In the genomic region with DNA sequence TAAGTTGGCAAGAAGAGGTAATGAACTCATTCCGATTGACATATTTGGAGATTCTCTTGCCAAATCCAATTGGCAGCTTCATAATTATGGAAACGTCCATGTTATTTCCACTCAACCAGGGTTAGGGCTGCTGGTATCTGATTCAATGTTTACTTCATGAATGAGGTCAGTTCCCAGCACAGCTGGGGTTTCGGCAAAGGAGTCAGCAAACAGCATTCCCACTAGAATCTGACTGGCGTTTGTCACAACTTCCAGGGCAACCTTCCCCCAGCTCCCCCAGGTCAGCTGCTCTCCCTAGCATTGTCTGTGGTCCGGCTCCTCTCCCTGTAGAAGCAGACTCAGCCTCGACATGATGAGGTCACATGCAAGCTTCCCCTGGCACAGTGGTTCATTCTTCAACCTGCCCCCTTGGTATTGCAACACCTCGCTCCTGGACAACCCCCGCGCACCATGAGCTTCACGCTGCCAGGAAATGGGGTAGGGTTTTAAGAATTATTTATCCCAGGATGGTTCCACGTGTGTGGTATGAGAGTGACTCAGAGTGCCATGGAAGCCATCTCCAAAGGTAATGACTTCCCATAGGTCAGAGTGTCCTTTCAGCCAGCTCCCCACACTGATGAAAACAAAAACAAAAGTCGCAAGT, we compare ENCODE assay signal across 10 cellular contexts.
DNase-seq lines count a peak whose midpoint lies in the region; ATAC-seq, FAIRE-seq and TF ChIP-seq lines count a peak whose summit lies in the region.
"Had no signal": no experiment of that assay in that cellular context is flagged by ENCODE, and none has a peak within 500 bp of the region (broad histone marks: within the 10 kb centered on the region; RNA-seq: fewer than 3 reads in every experiment).

No MANE protein-coding gene starts in this region.

- H3K9ac ChIP-seq in fibroblast of lung (ENCODE audit: insufficient read depth, low read length), result no peak overlapping the region

- no peak overlapping the region for H3K4me3 ChIP-seq in fibroblast of lung (replicated peaks in 1 of 4; ENCODE audit: control extremely low read depth in 1 of 4, insufficient read depth in 1 of 4, low read depth in 3 of 4, low read length in 4 of 4)
- peak overlapping the region; percentile 34 for H3K4me3 ChIP-seq in osteoblast (ENCODE audit: insufficient read depth, low read length)
- H3K4me3 ChIP-seq in small intestine (ENCODE audit: low read depth in 1 of 2, low read length in 2 of 2), result no peak overlapping the region
- H3K4me3 ChIP-seq: adrenal gland had no signal

- peaks cover 2% of the 10 kb centered on the region for H3K27me3 ChIP-seq in fibroblast of lung (ENCODE audit: control insufficient read depth, insufficient read depth, low read length)
- no peaks in the 10 kb centered on the region for H3K27me3 ChIP-seq in osteoblast (ENCODE audit: insufficient read depth, low read length)
- no peaks in the 10 kb centered on the region for H3K27me3 ChIP-seq in small intestine (ENCODE audit: control insufficient read depth in 2 of 2, insufficient read depth in 2 of 2, low read length in 2 of 2)
- H3K27me3 ChIP-seq: adrenal gland had no signal

- peak overlapping the region; percentile 78 for H3K27ac ChIP-seq in fibroblast of lung (ENCODE audit: insufficient read depth, low read length)
- peak overlapping the region; percentile 60 for H3K27ac ChIP-seq in osteoblast (ENCODE audit: low read depth, low read length)
- peak overlapping the region in 1 of 2 donors; percentile 82 for H3K27ac ChIP-seq in small intestine (ENCODE audit: low read depth in 1 of 2, low read length in 1 of 2)

- H3K79me2 ChIP-seq in fibroblast of lung (ENCODE audit: control insufficient read depth, insufficient read depth, low read length) (no peaks in the 10 kb centered on the region), osteoblast (ENCODE audit: insufficient read depth, low read length) (no peaks in the 10 kb centered on the region)

- H3K4me1 ChIP-seq in fibroblast of lung (ENCODE audit: control insufficient read depth, extremely low read depth, insufficient read depth, low read length) (peaks cover 10% of the 10 kb centered on the region), osteoblast (ENCODE audit: insufficient read depth, low read length) (peaks cover 21% of the 10 kb centered on the region), small intestine (ENCODE audit: control insufficient read depth in 2 of 2, insufficient read depth in 1 of 2, low read depth in 1 of 2, low read length in 1 of 2) (peaks cover 0 to 14% of the 10 kb centered on the region in 2 donors)

- H3K36me3 ChIP-seq in fibroblast of lung (ENCODE audit: control insufficient read depth, insufficient read depth, low read length), result no peaks in the 10 kb centered on the region
- no peaks in the 10 kb centered on the region for H3K36me3 ChIP-seq in osteoblast (ENCODE audit: insufficient read depth, low read length)
- no peaks in the 10 kb centered on the region for H3K36me3 ChIP-seq in small intestine (ENCODE audit: control insufficient read depth in 2 of 2, insufficient read depth in 2 of 2, low read length in 2 of 2)
- H3K36me3 ChIP-seq: adrenal gland had no signal

- H4K20me1 ChIP-seq in fibroblast of lung (ENCODE audit: control insufficient read depth, extremely low read depth, insufficient read depth, low read length) (no peaks in the 10 kb centered on the region), osteoblast (ENCODE audit: insufficient read depth, low read length) (no peaks in the 10 kb centered on the region)

- H2AFZ ChIP-seq in fibroblast of lung (ENCODE audit: low read length) (no peak overlapping the region), osteoblast (ENCODE audit: low read length) (peak overlapping the region; percentile 49)

- ATAC-seq in GM21825 (IDR thresholded peaks at IDR 0.05; ENCODE audit: unreplicated experiment), result no peak
- no peak for ATAC-seq in GM21515 (IDR thresholded peaks at IDR 0.05; ENCODE audit: unreplicated experiment)

- WGBS in small intestine, 3 donors, result 57 to 74% (median 72%) methylated on average over 12 of the region's 12 CpGs

- DNase-seq in C1 segment of cervical spinal cord (lab: John Stamatoyannopoulos, UW), result peak in 11 of 14 donors; percentile 24 to 90 (median 62)
- peak; percentile 43 for DNase-seq in NOMO-1 treated with dmso at 0.1 percent for 144 hours (lab: John Stamatoyannopoulos, UW; ENCODE audit: unreplicated experiment)
- peak; percentile 88 to 90 for DNase-seq in fibroblast of lung (ENCODE audit: low read depth in 2 of 2)
- peak; percentile 91 for DNase-seq in osteoblast (ENCODE audit: insufficient read length, low spot score, missing footprints)
- no peak for DNase-seq in small intestine
- no peak for DNase-seq in NCI-H524 treated with DMSO at 0.1 percent for 48 hours (lab: John Stamatoyannopoulos, UW)
- DNase-seq: NCI-H1105 treated with DMSO at 0.1 percent for 48 hours had no signal

- H3K9me3 ChIP-seq in fibroblast of lung (ENCODE audit: control insufficient read depth, insufficient read depth, low read depth, low read length), result no peaks in the 10 kb centered on the region
- no peaks in the 10 kb centered on the region for H3K9me3 ChIP-seq in osteoblast (ENCODE audit: low read depth, low read length)
- H3K9me3 ChIP-seq in small intestine (ENCODE audit: control insufficient read depth, low read depth), result no peaks in the 10 kb centered on the region
- H3K9me3 ChIP-seq: adrenal gland had no signal

- H3K4me2 ChIP-seq in fibroblast of lung (ENCODE audit: extremely low read depth, insufficient read depth, low read length) (peak overlapping the region; percentile 79), osteoblast (ENCODE audit: insufficient read depth, low read length) (peak overlapping the region; percentile 68)

- no peak for FAIRE-seq in small intestine (lab: Jason Lieb, UNC)

- TF ChIP-seq CTCF in fibroblast of lung (conservative IDR thresholded peaks at IDR 0.05 in 1 of 2, IDR thresholded peaks at IDR 0.05 in 1 of 2; ENCODE audit: low read depth in 1 of 2, low read length in 2 of 2) (no peak), osteoblast (IDR thresholded peaks at IDR 0.05; ENCODE audit: extremely low read depth, low read depth, low read length) (no peak)

Comparison
In these comparisons a context has a peak if more than half of its experiments do, and no peak if none do; other contexts are left out.
1. DNase-seq: peak in C1 segment of cervical spinal cord (11 of 14), NOMO-1 treated with dmso at 0.1 percent for 144 hours (single experiment), fibroblast of lung (2 of 2) and osteoblast (single experiment); none in small intestine (single experiment) and NCI-H524 treated with DMSO at 0.1 percent for 48 hours (single experiment).